Comparison of ENCODE assay signal across 8 cellular contexts in genomic region chr5:177591690-177592009, GRCh38. TPM values are rescaled to one million over a fixed set of nuclear protein-coding genes. Genes with fewer than 3 reads are reported as not detected.
DNase-seq lines count a peak whose midpoint lies in the region; ATAC-seq and TF ChIP-seq lines count a peak whose summit lies in the region.

No MANE protein-coding gene starts in this region.

- peaks cover 35% of the 10 kb centered on the region for H3K36me3 ChIP-seq in HUES64 (ENCODE audit: insufficient read depth, low read length)

- ATAC-seq in central memory CD8-positive, alpha-beta T cell (replicated peaks; ENCODE audit: extremely low read depth, poor library complexity, severe bottlenecking): no peak
- ATAC-seq in naive B cell (ENCODE audit: low read depth in 2 of 2): no peak
- ATAC-seq in HG03095 (IDR thresholded peaks at IDR 0.05; ENCODE audit: unreplicated experiment): no peak
- no peak for ATAC-seq in HG02852 (IDR thresholded peaks at IDR 0.05; ENCODE audit: unreplicated experiment)
- no peak for ATAC-seq in GM18511 (IDR thresholded peaks at IDR 0.05; ENCODE audit: unreplicated experiment)

- peaks cover 30% of the 10 kb centered on the region for H3K36me3 Mint-ChIP-seq in central memory CD8-positive, alpha-beta T cell (ENCODE audit: insufficient read depth)
- peaks cover 3 to 23% of the 10 kb centered on the region in 2 donors for H3K36me3 Mint-ChIP-seq in naive B cell

- peaks cover 20% of the 10 kb centered on the region for H3K4me1 Mint-ChIP-seq in central memory CD8-positive, alpha-beta T cell
- peaks cover 21 to 32% (median 24%) of the 10 kb centered on the region in 3 donors for H3K4me1 Mint-ChIP-seq in naive B cell

- no peak for TF ChIP-seq CTCF in AG10803 (conservative IDR thresholded peaks at IDR 0.05; ENCODE audit: low read length)

- no peak overlapping the region for H3K27ac ChIP-seq in HUES64 (ENCODE audit: low read depth, low read length)

- 0 out of 2 replicates have a peak, but pooled peaks cover 4% of the 10 kb centered on the region for H3K4me1 ChIP-seq in HUES64 (ENCODE audit: insufficient read depth, low read length)

- no peaks in the 10 kb centered on the region for H3K9me3 ChIP-seq in HUES64 (ENCODE audit: insufficient read depth, low read depth, low read length)

- peak overlapping the region; percentile 97 for H3K27ac Mint-ChIP-seq in central memory CD8-positive, alpha-beta T cell (ENCODE audit: low read depth)
- peak overlapping the region; percentile 39 to 95 (median 84) for H3K27ac Mint-ChIP-seq in naive B cell

- 21% methylated on average over 8 of the region's 8 CpGs for WGBS in HUES64

- 0 out of 2 replicates have a peak overlapping the region, but pooled peaks have one; percentile 4 for H3K9ac ChIP-seq in HUES64 (ENCODE audit: low read depth, low read length)

- H3K9me3 Mint-ChIP-seq in central memory CD8-positive, alpha-beta T cell: no peaks in the 10 kb centered on the region
- H3K9me3 Mint-ChIP-seq in naive B cell: no peaks in the 10 kb centered on the region

- peaks cover 11% of the 10 kb centered on the region for H3K27me3 Mint-ChIP-seq in central memory CD8-positive, alpha-beta T cell
- H3K27me3 Mint-ChIP-seq in naive B cell: peaks cover 0 to 27% (median 15%) of the 10 kb centered on the region in 3 donors

- H3K4me3 Mint-ChIP-seq in central memory CD8-positive, alpha-beta T cell: peak overlapping the region; percentile 97
- H3K4me3 Mint-ChIP-seq in naive B cell: peak overlapping the region; percentile 88 to 99 (median 95)

- DNase-seq in AG10803 (ENCODE audit: low read depth): no peak
- no peak for DNase-seq in central memory CD8-positive, alpha-beta T cell (ENCODE audit: low spot score in 2 of 2)
- no peak for DNase-seq in naive B cell
- no peak for DNase-seq in NCI-H2227 (lab: John Stamatoyannopoulos, UW; ENCODE audit: unreplicated experiment)

- H3K27me3 ChIP-seq in HUES64 (ENCODE audit: insufficient read depth, low read length): peaks cover 22% of the 10 kb centered on the region; the same call in 1 of the 2 replicates

- peak overlapping the region; percentile 95 for H3K4me3 ChIP-seq in AG10803 (ENCODE audit: low read length)
- H3K4me3 ChIP-seq in HUES64 (ENCODE audit: low read length): peak overlapping the region; percentile 79

RNA-seq across cellular contexts. Expression of gene TMED9, which starts 0.4 kb away (rescaled TPM):
- polyA plus RNA-seq in HUES64 (2013, experiment 1 of 2): 121 TPM
- 120 TPM for polyA plus RNA-seq in HUES64 (2013, experiment 2 of 2)
- 100 to 1,000 TPM in 3 of 6 donors, 10 to 100 TPM in 3; 86.8 to 108 (median 99.4) TPM for polyA plus RNA-seq in naive B cell (ENCODE audit: low read depth in 6 of 6)

RNA-seq across cellular contexts. Expression of gene B4GALT7, which starts 8.3 kb away (rescaled TPM):
- 15.5 TPM for polyA plus RNA-seq in HUES64 (2013, experiment 1 of 2)
- polyA plus RNA-seq in HUES64 (2013, experiment 2 of 2): 18.1 TPM
- polyA plus RNA-seq in naive B cell (ENCODE audit: low read depth in 6 of 6): 10 to 100 TPM; 22.7 to 29.6 (median 27.5) TPM

RNA-seq across cellular contexts. Expression of gene FAM193B, which starts 37.3 kb away (rescaled TPM):
- polyA plus RNA-seq in HUES64 (2013, experiment 1 of 2): 46.4 TPM
- 37.8 TPM for polyA plus RNA-seq in HUES64 (2013, experiment 2 of 2)
- 1 to 10 TPM; 2.9 to 6.8 (median 4.6) TPM for polyA plus RNA-seq in naive B cell (ENCODE audit: low read depth in 6 of 6)
